In genomic region chr1:106277786-106278185, GRCh38 we compare ENCODE assay signal across 1 cellular context.
TF ChIP-seq lines count a peak whose summit lies in the region.

No MANE protein-coding gene starts in this region.

TF ChIP-seq in GM23338, 12 proteins besides CTCF, POLR2A, EP300 and RAD21 (continued from another document):
- TF ChIP-seq, protein P1, sequence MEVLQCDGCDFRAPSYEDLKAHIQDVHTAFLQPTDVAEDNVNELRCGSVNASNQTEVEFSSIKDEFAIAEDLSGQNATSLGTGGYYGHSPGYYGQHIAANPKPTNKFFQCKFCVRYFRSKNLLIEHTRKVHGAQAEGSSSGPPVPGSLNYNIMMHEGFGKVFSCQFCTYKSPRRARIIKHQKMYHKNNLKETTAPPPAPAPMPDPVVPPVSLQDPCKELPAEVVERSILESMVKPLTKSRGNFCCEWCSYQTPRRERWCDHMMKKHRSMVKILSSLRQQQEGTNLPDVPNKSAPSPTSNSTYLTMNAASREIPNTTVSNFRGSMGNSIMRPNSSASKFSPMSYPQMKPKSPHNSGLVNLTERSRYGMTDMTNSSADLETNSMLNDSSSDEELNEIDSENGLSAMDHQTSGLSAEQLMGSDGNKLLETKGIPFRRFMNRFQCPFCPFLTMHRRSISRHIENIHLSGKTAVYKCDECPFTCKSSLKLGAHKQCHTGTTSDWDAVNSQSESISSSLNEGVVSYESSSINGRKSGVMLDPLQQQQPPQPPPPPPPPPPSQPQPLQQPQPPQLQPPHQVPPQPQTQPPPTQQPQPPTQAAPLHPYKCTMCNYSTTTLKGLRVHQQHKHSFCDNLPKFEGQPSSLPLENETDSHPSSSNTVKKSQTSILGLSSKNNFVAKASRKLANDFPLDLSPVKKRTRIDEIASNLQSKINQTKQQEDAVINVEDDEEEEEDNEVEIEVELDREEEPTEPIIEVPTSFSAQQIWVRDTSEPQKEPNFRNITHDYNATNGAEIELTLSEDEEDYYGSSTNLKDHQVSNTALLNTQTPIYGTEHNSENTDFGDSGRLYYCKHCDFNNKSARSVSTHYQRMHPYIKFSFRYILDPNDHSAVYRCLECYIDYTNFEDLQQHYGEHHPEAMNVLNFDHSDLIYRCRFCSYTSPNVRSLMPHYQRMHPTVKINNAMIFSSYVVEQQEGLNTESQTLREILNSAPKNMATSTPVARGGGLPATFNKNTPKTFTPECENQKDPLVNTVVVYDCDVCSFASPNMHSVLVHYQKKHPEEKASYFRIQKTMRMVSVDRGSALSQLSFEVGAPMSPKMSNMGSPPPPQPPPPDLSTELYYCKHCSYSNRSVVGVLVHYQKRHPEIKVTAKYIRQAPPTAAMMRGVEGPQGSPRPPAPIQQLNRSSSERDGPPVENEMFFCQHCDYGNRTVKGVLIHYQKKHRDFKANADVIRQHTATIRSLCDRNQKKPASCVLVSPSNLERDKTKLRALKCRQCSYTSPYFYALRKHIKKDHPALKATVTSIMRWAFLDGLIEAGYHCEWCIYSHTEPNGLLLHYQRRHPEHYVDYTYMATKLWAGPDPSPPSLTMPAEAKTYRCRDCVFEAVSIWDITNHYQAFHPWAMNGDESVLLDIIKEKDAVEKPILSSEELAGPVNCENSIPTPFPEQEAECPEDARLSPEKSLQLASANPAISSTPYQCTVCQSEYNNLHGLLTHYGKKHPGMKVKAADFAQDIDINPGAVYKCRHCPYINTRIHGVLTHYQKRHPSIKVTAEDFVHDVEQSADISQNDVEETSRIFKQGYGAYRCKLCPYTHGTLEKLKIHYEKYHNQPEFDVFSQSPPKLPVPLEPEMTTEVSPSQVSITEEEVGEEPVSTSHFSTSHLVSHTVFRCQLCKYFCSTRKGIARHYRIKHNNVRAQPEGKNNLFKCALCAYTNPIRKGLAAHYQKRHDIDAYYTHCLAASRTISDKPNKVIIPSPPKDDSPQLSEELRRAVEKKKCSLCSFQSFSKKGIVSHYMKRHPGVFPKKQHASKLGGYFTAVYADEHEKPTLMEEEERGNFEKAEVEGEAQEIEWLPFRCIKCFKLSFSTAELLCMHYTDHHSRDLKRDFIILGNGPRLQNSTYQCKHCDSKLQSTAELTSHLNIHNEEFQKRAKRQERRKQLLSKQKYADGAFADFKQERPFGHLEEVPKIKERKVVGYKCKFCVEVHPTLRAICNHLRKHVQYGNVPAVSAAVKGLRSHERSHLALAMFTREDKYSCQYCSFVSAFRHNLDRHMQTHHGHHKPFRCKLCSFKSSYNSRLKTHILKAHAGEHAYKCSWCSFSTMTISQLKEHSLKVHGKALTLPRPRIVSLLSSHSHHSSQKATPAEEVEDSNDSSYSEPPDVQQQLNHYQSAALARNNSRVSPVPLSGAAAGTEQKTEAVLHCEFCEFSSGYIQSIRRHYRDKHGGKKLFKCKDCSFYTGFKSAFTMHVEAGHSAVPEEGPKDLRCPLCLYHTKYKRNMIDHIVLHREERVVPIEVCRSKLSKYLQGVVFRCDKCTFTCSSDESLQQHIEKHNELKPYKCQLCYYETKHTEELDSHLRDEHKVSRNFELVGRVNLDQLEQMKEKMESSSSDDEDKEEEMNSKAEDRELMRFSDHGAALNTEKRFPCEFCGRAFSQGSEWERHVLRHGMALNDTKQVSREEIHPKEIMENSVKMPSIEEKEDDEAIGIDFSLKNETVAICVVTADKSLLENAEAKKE (CRISPR knock-in tag; IDR thresholded peaks at IDR 0.05): no peak
- no peak for TF ChIP-seq ZNF331 (CRISPR knock-in tag; IDR thresholded peaks at IDR 0.05; ENCODE audit: low read depth)
- TF ChIP-seq, protein P2, sequence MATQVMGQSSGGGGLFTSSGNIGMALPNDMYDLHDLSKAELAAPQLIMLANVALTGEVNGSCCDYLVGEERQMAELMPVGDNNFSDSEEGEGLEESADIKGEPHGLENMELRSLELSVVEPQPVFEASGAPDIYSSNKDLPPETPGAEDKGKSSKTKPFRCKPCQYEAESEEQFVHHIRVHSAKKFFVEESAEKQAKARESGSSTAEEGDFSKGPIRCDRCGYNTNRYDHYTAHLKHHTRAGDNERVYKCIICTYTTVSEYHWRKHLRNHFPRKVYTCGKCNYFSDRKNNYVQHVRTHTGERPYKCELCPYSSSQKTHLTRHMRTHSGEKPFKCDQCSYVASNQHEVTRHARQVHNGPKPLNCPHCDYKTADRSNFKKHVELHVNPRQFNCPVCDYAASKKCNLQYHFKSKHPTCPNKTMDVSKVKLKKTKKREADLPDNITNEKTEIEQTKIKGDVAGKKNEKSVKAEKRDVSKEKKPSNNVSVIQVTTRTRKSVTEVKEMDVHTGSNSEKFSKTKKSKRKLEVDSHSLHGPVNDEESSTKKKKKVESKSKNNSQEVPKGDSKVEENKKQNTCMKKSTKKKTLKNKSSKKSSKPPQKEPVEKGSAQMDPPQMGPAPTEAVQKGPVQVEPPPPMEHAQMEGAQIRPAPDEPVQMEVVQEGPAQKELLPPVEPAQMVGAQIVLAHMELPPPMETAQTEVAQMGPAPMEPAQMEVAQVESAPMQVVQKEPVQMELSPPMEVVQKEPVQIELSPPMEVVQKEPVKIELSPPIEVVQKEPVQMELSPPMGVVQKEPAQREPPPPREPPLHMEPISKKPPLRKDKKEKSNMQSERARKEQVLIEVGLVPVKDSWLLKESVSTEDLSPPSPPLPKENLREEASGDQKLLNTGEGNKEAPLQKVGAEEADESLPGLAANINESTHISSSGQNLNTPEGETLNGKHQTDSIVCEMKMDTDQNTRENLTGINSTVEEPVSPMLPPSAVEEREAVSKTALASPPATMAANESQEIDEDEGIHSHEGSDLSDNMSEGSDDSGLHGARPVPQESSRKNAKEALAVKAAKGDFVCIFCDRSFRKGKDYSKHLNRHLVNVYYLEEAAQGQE (IDR thresholded peaks at IDR 0.05; ENCODE audit: unreplicated experiment): no peak
- no peak for TF ChIP-seq STAT1 (IDR thresholded peaks at IDR 0.05; ENCODE audit: unreplicated experiment)
- TF ChIP-seq JUNB (IDR thresholded peaks at IDR 0.05; ENCODE audit: unreplicated experiment): no peak
- no peak for TF ChIP-seq ETS1 (IDR thresholded peaks at IDR 0.05)
- no peak for TF ChIP-seq EZH2 (IDR thresholded peaks at IDR 0.05; ENCODE audit: low read depth, unreplicated experiment)
- TF ChIP-seq POLR2AphosphoS5 (IDR thresholded peaks at IDR 0.05; ENCODE audit: low read depth): no peak
